14 cellular contexts compared by ENCODE assay signal in the genomic region with DNA sequence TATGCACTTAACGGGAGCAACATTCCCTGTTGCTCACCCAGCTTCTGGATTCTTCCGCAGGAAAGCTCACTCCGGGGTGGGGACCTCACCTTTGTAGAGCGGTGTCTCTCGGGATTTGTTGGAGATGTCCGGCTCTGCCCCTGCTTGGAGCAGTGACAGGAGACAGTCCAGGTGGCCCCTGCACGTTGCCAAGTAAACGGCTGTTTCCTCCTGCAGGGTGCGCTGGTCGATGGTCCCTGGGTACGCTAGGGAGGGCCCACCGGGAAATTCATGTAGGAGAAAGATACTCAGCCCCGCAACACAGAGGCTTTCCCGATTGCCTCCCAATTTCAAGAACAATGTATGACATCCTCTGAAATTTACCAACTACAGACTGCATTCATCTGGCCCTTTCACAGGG. TPM values are rescaled to one million over a fixed set of nuclear protein-coding genes. Genes with fewer than 3 reads are reported as not detected.
DNase-seq lines count a peak whose midpoint lies in the region; ATAC-seq and TF ChIP-seq lines count a peak whose summit lies in the region.
"Had no signal": no experiment of that assay in that cellular context is flagged by ENCODE, and none has a peak within 500 bp of the region (broad histone marks: within the 10 kb centered on the region; RNA-seq: fewer than 3 reads in every experiment).

No MANE protein-coding gene starts in this region.

- no peak for ATAC-seq in memory B cell (ENCODE audit: low read depth)

- H3K36me3 Mint-ChIP-seq in activated CD4-positive, alpha-beta memory T cell treated with anti-CD3 and anti-CD28 coated beads for 36 hours, result peaks cover 56% of the 10 kb centered on the region
- H3K36me3 Mint-ChIP-seq in memory B cell, result peaks cover 2% of the 10 kb centered on the region

- H3K9me3 Mint-ChIP-seq in activated CD4-positive, alpha-beta memory T cell treated with anti-CD3 and anti-CD28 coated beads for 36 hours, result no peaks in the 10 kb centered on the region
- no peaks in the 10 kb centered on the region for H3K9me3 Mint-ChIP-seq in memory B cell

- POLR2A ChIA-PET in GM10248 (lab: Yijun Ruan, JAX), result interaction anchor here (1.6 kb wide), 1 partner anchor 21 kb away, joined by 5 read pairs; no protein-coding TSS in a partner anchor
- POLR2A ChIA-PET in activated CD4-positive, alpha-beta memory T cell treated with anti-CD3 and anti-CD28 coated beads for 36 hours (lab: Charles Lee), result interaction anchor here (1.3 to 15.8 kb wide), 3 partner anchors 10 to 47 kb away, joined by 5 to 447 read pairs (median 6); a partner anchor contains a TSS

- H3K4me3 Mint-ChIP-seq in activated CD4-positive, alpha-beta memory T cell treated with anti-CD3 and anti-CD28 coated beads for 36 hours, result peak overlapping the region; percentile 83
- H3K4me3 Mint-ChIP-seq in memory B cell, result peak overlapping the region; percentile 51

- peak; percentile 37 for TF ChIP-seq CTCF in GM10248 (IDR thresholded peaks at IDR 0.05; ENCODE audit: control extremely low read depth, extremely low read depth, low read depth, missing control alignments)

- H3K27ac Mint-ChIP-seq in activated CD4-positive, alpha-beta memory T cell treated with anti-CD3 and anti-CD28 coated beads for 36 hours, result peak overlapping the region; percentile 70
- H3K27ac Mint-ChIP-seq in memory B cell, result no peak overlapping the region

- peaks cover 78% of the 10 kb centered on the region for H3K4me1 Mint-ChIP-seq in activated CD4-positive, alpha-beta memory T cell treated with anti-CD3 and anti-CD28 coated beads for 36 hours (ENCODE audit: low read depth)
- peaks cover 37% of the 10 kb centered on the region for H3K4me1 Mint-ChIP-seq in memory B cell

- DNase-seq in NCI-H1694 (lab: John Stamatoyannopoulos, UW) (peak; percentile 25), NCI-H1694 treated with DMSO at 0.1 percent for 48 hours (lab: John Stamatoyannopoulos, UW) (no peak), GM10248 (ENCODE audit: extremely low spot score) (no peak), memory B cell (ENCODE audit: low spot score in 2 of 2) (no peak), NCI-H187 (lab: John Stamatoyannopoulos, UW) (no peak), mucosa of gallbladder (ENCODE audit: low spot score) (no peak), retina (no peak)
- DNase-seq in activated CD4-positive, alpha-beta memory T cell treated with anti-CD3 and anti-CD28 coated beads for 36 hours, result no peak
- DNase-seq: DND-41; NCI-H446; stimulated activated CD4-positive, alpha-beta T cell treated with anti-CD3 and anti-CD28 coated beads, Interleukin-4, amount 100 ng/mL, for 1 hour had no signal

- CTCF ChIA-PET in GM10248 (lab: Yijun Ruan, JAX), result interaction anchor here (1.4 to 24.2 kb wide), 6 partner anchors 9 to 45 kb away, joined by 3 to 664 read pairs (median 32); a partner anchor contains a TSS
- CTCF ChIA-PET in activated CD4-positive, alpha-beta memory T cell treated with anti-CD3 and anti-CD28 coated beads for 36 hours (lab: Charles Lee), result interaction anchor here (0.6 to 19.1 kb wide), 11 partner anchors 9 to 83 kb away, joined by 3 to 318 read pairs (median 3); no protein-coding TSS in a partner anchor

- H3K27me3 Mint-ChIP-seq in activated CD4-positive, alpha-beta memory T cell treated with anti-CD3 and anti-CD28 coated beads for 36 hours, result no peaks in the 10 kb centered on the region
- no peaks in the 10 kb centered on the region for H3K27me3 Mint-ChIP-seq in memory B cell

- intact Hi-C loops in activated CD4-positive, alpha-beta memory T cell treated with anti-CD3 and anti-CD28 coated beads for 36 hours (cut with micrococcal nuclease), result loop anchor here (10.0 kb wide), 1 partner anchor 748 kb away; a partner anchor contains a TSS

RNA-seq across cellular contexts. Expression of a gene that starts 23.1 kb away (rescaled TPM):
- total RNA-seq in activated CD4-positive, alpha-beta memory T cell treated with anti-CD3 and anti-CD28 coated beads for 36 hours, result 10 to 100 TPM; 40.6 to 44.6 TPM
- 28.0 TPM for total RNA-seq in mucosa of gallbladder

RNA-seq across cellular contexts. Expression of a gene that starts 26.1 kb away (rescaled TPM):
- total RNA-seq in activated CD4-positive, alpha-beta memory T cell treated with anti-CD3 and anti-CD28 coated beads for 36 hours, result not detected
- total RNA-seq in mucosa of gallbladder, result not detected
- total RNA-seq: ascending aorta, SJSA1 had no signal

RNA-seq across cellular contexts. Expression of a gene that starts 43.8 kb away (rescaled TPM):
- total RNA-seq in activated CD4-positive, alpha-beta memory T cell treated with anti-CD3 and anti-CD28 coated beads for 36 hours, result under 1 TPM; 0.44 to 0.69 TPM
- total RNA-seq in mucosa of gallbladder, result not detected
- total RNA-seq: ascending aorta, lung, SJSA1 had no signal
